16 cellular contexts compared by ENCODE assay signal in genomic region chr1:183901748-183902341, GRCh38.
DNase-seq lines count a peak whose midpoint lies in the region; ATAC-seq, FAIRE-seq and TF ChIP-seq lines count a peak whose summit lies in the region.
"Had no signal": no experiment of that assay in that cellular context is flagged by ENCODE, and none has a peak within 500 bp of the region (broad histone marks: within the 10 kb centered on the region; RNA-seq: fewer than 3 reads in every experiment).

No MANE protein-coding gene starts in this region.

- H3K27ac Mint-ChIP-seq in chondrocyte (ENCODE audit: unreplicated experiment): no peak overlapping the region

- TF ChIP-seq RAD21 in GM12878 (IDR thresholded peaks at IDR 0.05; ENCODE audit: insufficient read depth, low read depth, low read length): no peak

- in situ Hi-C loops in GM12878 (cut with MboI): no loop called here

- no peaks in the 10 kb centered on the region for H3K9me3 Mint-ChIP-seq in chondrocyte (ENCODE audit: low read depth)
- H3K9me3 Mint-ChIP-seq: naive B cell had no signal

- peaks cover 38% of the 10 kb centered on the region for H3K36me3 Mint-ChIP-seq in chondrocyte (ENCODE audit: low read depth)
- H3K36me3 Mint-ChIP-seq: naive B cell had no signal

- H3K9me3 ChIP-seq in A673 (ENCODE audit: low read depth, low read length, poor library complexity, severe bottlenecking) (no peaks in the 10 kb centered on the region), GM12878 (replicated peaks; ENCODE audit: control insufficient read depth, insufficient read depth, low read length) (no peaks in the 10 kb centered on the region)
- H3K9me3 ChIP-seq: gastrocnemius medialis had no signal

- peak overlapping the region; percentile 8 for H3K9ac ChIP-seq in GM12878 (ENCODE audit: control insufficient read depth, insufficient read depth, low read length)
- H3K9ac ChIP-seq: KMS-11 had no signal

- CTCF ChIA-PET in A673 (lab: Charles Lee) (no interaction called here), GM12878 (lab: Yijun Ruan, JAX) (interaction anchor here (0.6 to 2.5 kb wide), 6 partner anchors 9 to 248 kb away, joined by 3 to 10 read pairs (median 5); no protein-coding TSS in a partner anchor)

- peak; percentile 55 for ATAC-seq in GM12878
- ATAC-seq: gastrocnemius medialis, PC-3 had no signal

- H3K4me1 ChIP-seq in A673 (ENCODE audit: insufficient read depth, low read length, poor library complexity, severe bottlenecking) (no peaks in the 10 kb centered on the region), GM12878 (ENCODE audit: control insufficient read depth, insufficient read depth, low read length) (peaks cover 53% of the 10 kb centered on the region)

- no peak overlapping the region for H3K4me3 Mint-ChIP-seq in chondrocyte (ENCODE audit: unreplicated experiment)
- H3K4me3 Mint-ChIP-seq: naive B cell had no signal

- SMC1A ChIA-PET in GM12878 (lab: Charles Lee; ENCODE audit: uncharacterized antibody, unreplicated experiment): interaction anchor here (0.6 to 3.9 kb wide), 13 partner anchors 9 to 389 kb away, joined by 3 to 21 read pairs (median 4); no protein-coding TSS in a partner anchor

- TF ChIP-seq CTCF in A673 (conservative IDR thresholded peaks at IDR 0.05; ENCODE audit: low read depth, low read length): no peak
- TF ChIP-seq CTCF in GM12878 (IDR thresholded peaks at IDR 0.05 in 2 of 3, conservative IDR thresholded peaks at IDR 0.05 in 1 of 3; ENCODE audit: control insufficient read depth in 2 of 3, extremely low read depth in 1 of 3, insufficient read depth in 1 of 3, low read depth in 3 of 3, low read length in 3 of 3): no peak
- TF ChIP-seq CTCF in chondrocyte (IDR thresholded peaks at IDR 0.05): no peak

- H3K36me3 ChIP-seq in A673 (ENCODE audit: insufficient read depth, low read length, poor library complexity, severe bottlenecking) (peaks cover 90% of the 10 kb centered on the region), GM12878 (ENCODE audit: control insufficient read depth in 2 of 2, insufficient read depth in 2 of 2, low read length in 1 of 2) (peaks cover 7 to 18% of the 10 kb centered on the region in 2 experiments)
- H3K36me3 ChIP-seq: gastrocnemius medialis had no signal

- H3K79me2 ChIP-seq in GM12878 (ENCODE audit: control insufficient read depth, insufficient read depth, low read length): peaks cover 10% of the 10 kb centered on the region

- POLR2A ChIA-PET in A673 (lab: Charles Lee; ENCODE audit: low non-redundant PET): no interaction called here
- POLR2A ChIA-PET in GM12878 (lab: Charles Lee): interaction anchor here (0.7 to 2.8 kb wide), 3 partner anchors 9 to 249 kb away, joined by 3 to 13 read pairs (median 3); partner anchors contain the start of gene APOBEC4

- H4K20me1 ChIP-seq in GM12878 (ENCODE audit: control insufficient read depth, insufficient read depth): no peaks in the 10 kb centered on the region

- no peaks in the 10 kb centered on the region for H3K27me3 Mint-ChIP-seq in chondrocyte (ENCODE audit: low read depth)
- H3K27me3 Mint-ChIP-seq: naive B cell had no signal

- 0% methylated on average over 1 of the region's 1 CpG for WGBS in GM12878 (ENCODE audit: insufficient coverage, insufficient replicate concordance, low lambda C conversion rate, missing lambda C conversion rate)

- DNase-seq in A673 (ENCODE audit: low spot score): no peak
- no peak for DNase-seq in GM12891 (ENCODE audit: insufficient read length, low spot score)
- DNase-seq in NCI-H226: peak; percentile 56
- DNase-seq in GM12878 (ENCODE audit: low read depth, low spot score): peak; percentile 56
- DNase-seq in NCI-H82 treated with DMSO at 0.1 percent for 48 hours (lab: John Stamatoyannopoulos, UW; ENCODE audit: unreplicated experiment): no peak
- no peak for DNase-seq in chondrocyte (ENCODE audit: low spot score)
- DNase-seq in cerebellar cortex (ENCODE audit: low spot score): no peak
- no peak for DNase-seq in NCI-H2171 (lab: John Stamatoyannopoulos, UW)
- DNase-seq: anterior cingulate cortex, gastrocnemius medialis, kidney glomerular epithelial cell, naive B cell, NCI-H2029 treated with DMSO at 0.1 percent for 48 hours, PC-3, T-helper 2 cell had no signal

- RAD21 ChIA-PET in GM12878 (lab: Charles Lee; ENCODE audit: unreplicated experiment): interaction anchor here (1.0 to 3.0 kb wide), 7 partner anchors 9 to 247 kb away, joined by 3 to 15 read pairs (median 7); no protein-coding TSS in a partner anchor

- H2AFZ ChIP-seq in GM12878 (ENCODE audit: control insufficient read depth, low read depth, low read length): no peak overlapping the region

- H3K4me1 Mint-ChIP-seq in chondrocyte (ENCODE audit: low read depth): no peaks in the 10 kb centered on the region

- BruUV-seq in A673 (replicated peaks; lab: Mats Ljungman, UMichigan) (TSS peak; percentile 18), GM12878 (replicated peaks; lab: Mats Ljungman, UMichigan) (TSS peak; percentile 15)

- no peak overlapping the region for H3K27ac ChIP-seq in A673 (ENCODE audit: low read depth, low read length, poor library complexity, severe bottlenecking)
- peak overlapping the region; percentile 88 for H3K27ac ChIP-seq in GM12878 (ENCODE audit: control insufficient read depth, insufficient read depth)
- H3K27ac ChIP-seq: gastrocnemius medialis, KMS-11 had no signal

- TF ChIP-seq POLR2A in GM12891 (IDR thresholded peaks at IDR 0.05; ENCODE audit: low read depth, low read length) (no peak), GM12878 (IDR thresholded peaks at IDR 0.05; ENCODE audit: low read depth, low read length) (no peak)

- H3K27me3 ChIP-seq in A673 (replicated peaks; ENCODE audit: insufficient read depth, low read depth, low read length, poor library complexity): no peaks in the 10 kb centered on the region
- no peaks in the 10 kb centered on the region for H3K27me3 ChIP-seq in GM12878 (replicated peaks in 1 of 2; ENCODE audit: control insufficient read depth in 2 of 2, insufficient read depth in 2 of 2, low read length in 1 of 2)
- H3K27me3 ChIP-seq: gastrocnemius medialis had no signal

- peak overlapping the region; percentile 31 for H3K4me2 ChIP-seq in GM12878 (ENCODE audit: control insufficient read depth, insufficient read depth)
- H3K4me2 ChIP-seq: KMS-11 had no signal

- peak; percentile 48 to 68; a peak in 3 of 4 replicates for TF ChIP-seq EP300 in GM12878 (IDR thresholded peaks at IDR 0.05; ENCODE audit: borderline replicate concordance in 1 of 2, control insufficient read depth in 1 of 2, low read depth in 2 of 2, low read length in 2 of 2)

- intact Hi-C loops in A673 (cut with micrococcal nuclease; ENCODE audit: unreplicated experiment): no loop called here
- intact Hi-C loops in GM12878 (cut with micrococcal nuclease; ENCODE audit: unreplicated experiment): no loop called here

- H3K4me3 ChIP-seq in A673 (ENCODE audit: low read depth, low read length, poor library complexity, severe bottlenecking) (no peak overlapping the region), GM12878 (no peak overlapping the region)
- H3K4me3 ChIP-seq: gastrocnemius medialis had no signal

- FAIRE-seq in GM12891 (lab: Jason Lieb, UNC) (no peak), GM12878 (lab: Jason Lieb, UNC) (no peak)

TF ChIP-seq in GM12891, 5 proteins besides CTCF, POLR2A, EP300 and RAD21:
- TF ChIP-seq TAF1 (IDR thresholded peaks at IDR 0.05; ENCODE audit: low read depth, low read length) (no peak), SPI1 (IDR thresholded peaks at IDR 0.05; ENCODE audit: low read depth, low read length) (peak; percentile 74)
TF ChIP-seq in GM12891: peak in this region for 1.

TF ChIP-seq in GM12878, 131 proteins besides CTCF, POLR2A, EP300 and RAD21 (continues in another document):
- TF ChIP-seq EGR1 (IDR thresholded peaks at IDR 0.05; ENCODE audit: borderline replicate concordance in 1 of 2, low read depth in 2 of 2, low read length in 2 of 2) (no peak), RFX5 (IDR thresholded peaks at IDR 0.05; ENCODE audit: low read depth, low read length) (no peak), BCL3 (IDR thresholded peaks at IDR 0.05; ENCODE audit: borderline replicate concordance, insufficient read depth, low read depth, low read length, poor library complexity, severe bottlenecking) (peak; percentile 48), FOS (IDR thresholded peaks at IDR 0.05; ENCODE audit: borderline replicate concordance, extremely low read depth, insufficient read length) (no peak), ASH2L (IDR thresholded peaks at IDR 0.05; ENCODE audit: borderline replicate concordance, low read depth) (no peak), SRF (IDR thresholded peaks at IDR 0.05; ENCODE audit: low read depth in 2 of 2, low read length in 2 of 2) (no peak), SUPT20H (IDR thresholded peaks at IDR 0.05; ENCODE audit: borderline replicate concordance, control insufficient read depth, low read depth, low read length) (no peak), FOXK2 (IDR thresholded peaks at IDR 0.05) (no peak), MEF2A (IDR thresholded peaks at IDR 0.05; ENCODE audit: insufficient read depth, low read depth, low read length) (0 out of 2 replicates have a peak, but pooled peaks have one; percentile 51), HDAC2 (IDR thresholded peaks at IDR 0.05) (no peak), MTA2 (IDR thresholded peaks at IDR 0.05; ENCODE audit: low read depth) (no peak), USF1 (IDR thresholded peaks at IDR 0.05; ENCODE audit: borderline replicate concordance, extremely low read length, insufficient read depth, low read depth, low read length) (no peak)

Comparison
In these comparisons a context has a peak if more than half of its experiments do, and no peak if none do; other contexts are left out.
1. DNase-seq: peak in NCI-H226 (single experiment) and GM12878 (single experiment); none in A673 (single experiment), GM12891 (single experiment), NCI-H82 treated with DMSO at 0.1 percent for 48 hours (single experiment), chondrocyte (single experiment), cerebellar cortex (single experiment) and NCI-H2171 (single experiment).